In genomic region chr10:94402204-94403033, GRCh38 we compare ENCODE assay signal across 8 cellular contexts. TPM values are rescaled to one million over a fixed set of nuclear protein-coding genes. Genes with fewer than 3 reads are reported as not detected.
A peak's percentile ranks its signal among the peaks of the same experiment; 100 is the strongest.
DNase-seq lines count a peak whose midpoint lies in the region; ATAC-seq, FAIRE-seq and TF ChIP-seq lines count a peak whose summit lies in the region.

TBC1D12 (plus strand) TSS chr10:94402541; CDS start chr10:94402614, 73 bp downstream.

- peaks cover 61% of the 10 kb centered on the region for H3K27me3 Mint-ChIP-seq in activated naive CD8-positive, alpha-beta T cell treated with anti-CD3 and anti-CD28 coated beads, Interleukin-2, amount 10 ng/mL, durations not matched to agents 7 days and 5 days
- H3K27me3 Mint-ChIP-seq in glutamatergic neuron (ENCODE audit: unreplicated experiment): peaks cover 5% of the 10 kb centered on the region

- POLR2A ChIA-PET in activated naive CD8-positive, alpha-beta T cell treated with anti-CD3 and anti-CD28 coated beads, Interleukin-2, amount 10 ng/mL, durations not matched to agents 7 days and 5 days (lab: Charles Lee): interaction anchor here (1.4 kb wide), 1 partner anchor 41 kb away, joined by 4 read pairs; no protein-coding TSS in a partner anchor

- H3K27ac ChIP-seq in neutrophil: no peak within 1 kb of the TSS

- peak within 1 kb of the TSS; percentile 44 to 48 for H3K4me3 ChIP-seq in neutrophil (ENCODE audit: low read depth in 1 of 2, low read length in 1 of 2)

- FAIRE-seq in urothelium cell line (lab: Jason Lieb, UNC): no peak

- peak; percentile 66 for ATAC-seq in GM21717 (IDR thresholded peaks at IDR 0.05; ENCODE audit: unreplicated experiment)
- ATAC-seq in activated naive CD8-positive, alpha-beta T cell treated with anti-CD3 and anti-CD28 coated beads, Interleukin-2, amount 10 ng/mL, durations not matched to agents 7 days and 5 days (ENCODE audit: low read depth): peak; percentile 71

- H3K36me3 Mint-ChIP-seq in activated naive CD8-positive, alpha-beta T cell treated with anti-CD3 and anti-CD28 coated beads, Interleukin-2, amount 10 ng/mL, durations not matched to agents 7 days and 5 days: no peaks in the 10 kb centered on the region
- H3K36me3 Mint-ChIP-seq in glutamatergic neuron (ENCODE audit: unreplicated experiment): no peaks in the 10 kb centered on the region

- peaks cover 100% of the 10 kb centered on the region for H3K27me3 ChIP-seq in neutrophil

- DNase-seq in ELF-1 (ENCODE audit: low read depth, low spot score) (peak; percentile 95), HuH-7 (ENCODE audit: low spot score) (peak; percentile 87), OCI-M1 (lab: John Stamatoyannopoulos, UW) (peak; percentile 99), glutamatergic neuron (peak; percentile 97), urothelium cell line (ENCODE audit: low spot score) (peak; percentile 86)
- DNase-seq in activated naive CD8-positive, alpha-beta T cell treated with anti-CD3 and anti-CD28 coated beads, Interleukin-2, amount 10 ng/mL, durations not matched to agents 7 days and 5 days: peak; percentile 59

- H3K4me1 Mint-ChIP-seq in activated naive CD8-positive, alpha-beta T cell treated with anti-CD3 and anti-CD28 coated beads, Interleukin-2, amount 10 ng/mL, durations not matched to agents 7 days and 5 days: peaks cover 8% of the 10 kb centered on the region
- H3K4me1 Mint-ChIP-seq in glutamatergic neuron (ENCODE audit: low read depth, unreplicated experiment): no peaks in the 10 kb centered on the region

- H3K9me3 Mint-ChIP-seq in activated naive CD8-positive, alpha-beta T cell treated with anti-CD3 and anti-CD28 coated beads, Interleukin-2, amount 10 ng/mL, durations not matched to agents 7 days and 5 days: no peaks in the 10 kb centered on the region
- peaks cover 5% of the 10 kb centered on the region for H3K9me3 Mint-ChIP-seq in glutamatergic neuron (ENCODE audit: unreplicated experiment)

- H3K36me3 ChIP-seq in neutrophil: no peaks in the 10 kb centered on the region

- peak within 1 kb of the TSS; percentile 63 for H3K4me3 Mint-ChIP-seq in activated naive CD8-positive, alpha-beta T cell treated with anti-CD3 and anti-CD28 coated beads, Interleukin-2, amount 10 ng/mL, durations not matched to agents 7 days and 5 days
- peak within 1 kb of the TSS; percentile 92 for H3K4me3 Mint-ChIP-seq in glutamatergic neuron (ENCODE audit: unreplicated experiment)

- H3K9me3 ChIP-seq in neutrophil: no peaks in the 10 kb centered on the region

- no peak for TF ChIP-seq CTCF in glutamatergic neuron (IDR thresholded peaks at IDR 0.05; ENCODE audit: partially characterized antibody, unreplicated experiment)
- no peak for TF ChIP-seq CTCF in neutrophil (IDR thresholded peaks at IDR 0.05)

- H3K4me1 ChIP-seq in neutrophil (ENCODE audit: control insufficient read depth in 1 of 2, insufficient read depth in 1 of 2, low read depth in 1 of 2, low read length in 1 of 2): peaks cover 5 to 19% of the 10 kb centered on the region in 2 experiments

- peak within 1 kb of the TSS; percentile 60 for H3K27ac Mint-ChIP-seq in activated naive CD8-positive, alpha-beta T cell treated with anti-CD3 and anti-CD28 coated beads, Interleukin-2, amount 10 ng/mL, durations not matched to agents 7 days and 5 days
- H3K27ac Mint-ChIP-seq in glutamatergic neuron (ENCODE audit: unreplicated experiment): peak within 1 kb of the TSS; percentile 71

RNA-seq across cellular contexts. Expression of gene TBC1D12, which starts in this region (rescaled TPM):
- total RNA-seq in activated naive CD8-positive, alpha-beta T cell treated with anti-CD3 and anti-CD28 coated beads, Interleukin-2, amount 10 ng/mL, durations not matched to agents 7 days and 5 days: under 1 TPM; 0.14 to 0.17 TPM
- total RNA-seq in glutamatergic neuron (ENCODE audit: unreplicated experiment): 5.1 TPM

Comparison
In these comparisons a context has a peak if more than half of its experiments do, and no peak if none do; other contexts are left out.
1. Peak in DNase-seq and ATAC-seq in activated naive CD8-positive, alpha-beta T cell treated with anti-CD3 and anti-CD28 coated beads, Interleukin-2, amount 10 ng/mL, durations not matched to agents 7 days and 5 days; RNA of the gene not detected or under 1 TPM.